In genomic region chr2:66872926-66873714, GRCh38 we compare ENCODE assay signal across 27 cellular contexts.
DNase-seq lines count a peak whose midpoint lies in the region; ATAC-seq and TF ChIP-seq lines count a peak whose summit lies in the region.
"Had no signal": no experiment of that assay in that cellular context is flagged by ENCODE, and none has a peak within 500 bp of the region (broad histone marks: within the 10 kb centered on the region; RNA-seq: fewer than 3 reads in every experiment).

No MANE protein-coding gene starts in this region.

- POLR2A ChIA-PET in CD8-positive, alpha-beta T cell (lab: Charles Lee) = no interaction called here
- POLR2A ChIA-PET in CD4-positive, alpha-beta T cell (lab: Charles Lee) = no interaction called here

- CTCF ChIA-PET in CD8-positive, alpha-beta T cell (lab: Charles Lee) = no interaction called here
- CTCF ChIA-PET in CD4-positive, alpha-beta T cell (lab: Charles Lee) = no interaction called here

- no peak overlapping the region for H3K27ac Mint-ChIP-seq in CD8-positive, alpha-beta T cell
- no peak overlapping the region for H3K27ac Mint-ChIP-seq in CD4-positive, alpha-beta T cell
- H3K27ac Mint-ChIP-seq: activated naive CD8-positive, alpha-beta T cell treated with anti-CD3 and anti-CD28 coated beads, Interleukin-2, amount 10 ng/mL, durations not matched to agents 7 days and 5 days; activated T-helper 1 cell treated with anti-CD3 and anti-CD28 coated beads, Interleukin-12 subunit alpha, Interleukin-12 subunit beta, Interleukin-2, Interleukin-4 antibody, amounts not matched to agents 30 ng/mL and 10 ng/mL and 1 ng/mL, durations not matched to agents 14 hours and 24 hours and 36 hours; CD4-positive, CD25-positive, alpha-beta regulatory T cell; dendritic cell treated with granulocyte-macrophage colony-stimulating factor and Interleukin-4, amounts not matched to agents 40 ng/mL and 50 ng/mL, for 4 days; IgD-negative memory B cell; stimulated activated memory B cell treated with anti-CD40 and anti-IgM and Interleukin-4, amounts not matched to agents 10 μg/mL and 1 μg/mL and 100 μg/mL, for 72 hours had no signal

- no peaks in the 10 kb centered on the region for H3K27me3 Mint-ChIP-seq in CD8-positive, alpha-beta T cell (ENCODE audit: low read depth)
- H3K27me3 Mint-ChIP-seq in CD4-positive, alpha-beta T cell = no peaks in the 10 kb centered on the region
- H3K27me3 Mint-ChIP-seq: activated naive CD8-positive, alpha-beta T cell treated with anti-CD3 and anti-CD28 coated beads, Interleukin-2, amount 10 ng/mL, durations not matched to agents 7 days and 5 days; dendritic cell treated with granulocyte-macrophage colony-stimulating factor and Interleukin-4, amounts not matched to agents 40 ng/mL and 50 ng/mL, for 4 days; IgD-negative memory B cell; stimulated activated memory B cell treated with anti-CD40 and anti-IgM and Interleukin-4, amounts not matched to agents 10 μg/mL and 1 μg/mL and 100 μg/mL, for 72 hours had no signal

- H3K27me3 ChIP-seq in CD8-positive, alpha-beta T cell (ENCODE audit: insufficient read depth, low read length) = no peaks in the 10 kb centered on the region
- no peaks in the 10 kb centered on the region for H3K27me3 ChIP-seq in CD4-positive, alpha-beta T cell (ENCODE audit: control insufficient read depth, insufficient read depth, low read length)
- H3K27me3 ChIP-seq: transverse colon had no signal

- H3K36me3 ChIP-seq in SK-N-MC (ENCODE audit: insufficient read depth, low read length) = no peaks in the 10 kb centered on the region
- no peaks in the 10 kb centered on the region for H3K36me3 ChIP-seq in CD8-positive, alpha-beta T cell (ENCODE audit: insufficient read depth, low read length)
- H3K36me3 ChIP-seq: transverse colon had no signal

- no peaks in the 10 kb centered on the region for H3K9me3 Mint-ChIP-seq in CD8-positive, alpha-beta T cell
- peaks cover 11% of the 10 kb centered on the region for H3K9me3 Mint-ChIP-seq in CD4-positive, alpha-beta T cell
- H3K9me3 Mint-ChIP-seq: activated T-helper 1 cell treated with anti-CD3 and anti-CD28 coated beads, Interleukin-12 subunit alpha, Interleukin-12 subunit beta, Interleukin-2, Interleukin-4 antibody, amounts not matched to agents 30 ng/mL and 10 ng/mL and 1 ng/mL, durations not matched to agents 14 hours and 24 hours and 36 hours; IgD-negative memory B cell had no signal

- intact Hi-C loops in CD8-positive, alpha-beta T cell (cut with DNase I, micrococcal nuclease) = no loop called here
- intact Hi-C loops in CD4-positive, alpha-beta T cell (cut with DNase I, micrococcal nuclease) = no loop called here

- peak overlapping the region; percentile 92 for H3K9ac ChIP-seq in SK-N-MC (ENCODE audit: insufficient read length)
- H3K9ac ChIP-seq: SK-N-SH had no signal

- DNase-seq in NOMO-1 treated with DMSO at 0.1 percent for 48 hours (lab: John Stamatoyannopoulos, UW; ENCODE audit: unreplicated experiment) (peak; percentile 22), NOMO-1 treated with dmso at 0.1 percent for 144 hours (lab: John Stamatoyannopoulos, UW; ENCODE audit: unreplicated experiment) (no peak), SK-N-MC (ENCODE audit: low read depth, low spot score) (peak; percentile 68), left kidney (ENCODE audit: low read depth, low spot score) (peak; percentile 82), Ammon's horn (ENCODE audit: low spot score) (no peak), GDM1 (lab: John Stamatoyannopoulos, UW) (no peak)
- DNase-seq in CD8-positive, alpha-beta T cell = no peak
- no peak for DNase-seq in CD4-positive, alpha-beta T cell
- DNase-seq: activated naive CD8-positive, alpha-beta T cell treated with anti-CD3 and anti-CD28 coated beads, Interleukin-2, amount 10 ng/mL, durations not matched to agents 7 days and 5 days; CD4-positive, CD25-positive, alpha-beta regulatory T cell; DMS79 treated with DMSO at 0.1 percent for 48 hours; GOT3; mammary epithelial cell; NCI-H2029 treated with DMSO at 0.1 percent for 48 hours; NCI-H774; retina; SK-N-SH; T-helper 9 cell; transverse colon had no signal

- H3K27ac ChIP-seq in SK-N-MC = peak overlapping the region; percentile 100
- no peak overlapping the region for H3K27ac ChIP-seq in CD8-positive, alpha-beta T cell (ENCODE audit: low read depth, low read length)
- no peak overlapping the region for H3K27ac ChIP-seq in CD4-positive, alpha-beta T cell (ENCODE audit: low read depth, low read length)
- H3K27ac ChIP-seq: HL-60 had no signal

- no peaks in the 10 kb centered on the region for H3K36me3 Mint-ChIP-seq in CD8-positive, alpha-beta T cell
- H3K36me3 Mint-ChIP-seq in CD4-positive, alpha-beta T cell (ENCODE audit: low read depth) = no peaks in the 10 kb centered on the region
- H3K36me3 Mint-ChIP-seq: activated naive CD8-positive, alpha-beta T cell treated with anti-CD3 and anti-CD28 coated beads, Interleukin-2, amount 10 ng/mL, durations not matched to agents 7 days and 5 days; CD4-positive, CD25-positive, alpha-beta regulatory T cell; IgD-negative memory B cell; stimulated activated memory B cell treated with anti-CD40 and anti-IgM and Interleukin-4, amounts not matched to agents 10 μg/mL and 1 μg/mL and 100 μg/mL, for 72 hours had no signal

- no peaks in the 10 kb centered on the region for H3K9me3 ChIP-seq in SK-N-MC (ENCODE audit: low read depth, low read length)
- H3K9me3 ChIP-seq in CD8-positive, alpha-beta T cell (ENCODE audit: low read length) = no peaks in the 10 kb centered on the region
- H3K9me3 ChIP-seq in CD4-positive, alpha-beta T cell (ENCODE audit: control insufficient read depth, low read length) = no peaks in the 10 kb centered on the region
- H3K9me3 ChIP-seq: SK-N-SH, transverse colon had no signal

- H3K4me3 ChIP-seq in SK-N-MC = peak overlapping the region; percentile 71
- no peak overlapping the region for H3K4me3 ChIP-seq in CD8-positive, alpha-beta T cell (ENCODE audit: low read depth, low read length)
- H3K4me3 ChIP-seq: transverse colon had no signal

- no peaks in the 10 kb centered on the region for H3K4me1 Mint-ChIP-seq in CD8-positive, alpha-beta T cell (ENCODE audit: low read depth)
- no peaks in the 10 kb centered on the region for H3K4me1 Mint-ChIP-seq in CD4-positive, alpha-beta T cell (ENCODE audit: low read depth)
- H3K4me1 Mint-ChIP-seq: activated naive CD8-positive, alpha-beta T cell treated with anti-CD3 and anti-CD28 coated beads, Interleukin-2, amount 10 ng/mL, durations not matched to agents 7 days and 5 days; CD4-positive, CD25-positive, alpha-beta regulatory T cell; IgD-negative memory B cell; stimulated activated memory B cell treated with anti-CD40 and anti-IgM and Interleukin-4, amounts not matched to agents 10 μg/mL and 1 μg/mL and 100 μg/mL, for 72 hours had no signal

- TF ChIP-seq CTCF in CD8-positive, alpha-beta T cell (IDR thresholded peaks at IDR 0.05) = no peak
- no peak for TF ChIP-seq CTCF in CD4-positive, alpha-beta T cell (IDR thresholded peaks at IDR 0.05)

- no peak overlapping the region for H3K4me3 Mint-ChIP-seq in CD8-positive, alpha-beta T cell
- no peak overlapping the region for H3K4me3 Mint-ChIP-seq in CD4-positive, alpha-beta T cell
- H3K4me3 Mint-ChIP-seq: activated naive CD8-positive, alpha-beta T cell treated with anti-CD3 and anti-CD28 coated beads, Interleukin-2, amount 10 ng/mL, durations not matched to agents 7 days and 5 days; activated T-helper 1 cell treated with anti-CD3 and anti-CD28 coated beads, Interleukin-12 subunit alpha, Interleukin-12 subunit beta, Interleukin-2, Interleukin-4 antibody, amounts not matched to agents 30 ng/mL and 10 ng/mL and 1 ng/mL, durations not matched to agents 14 hours and 24 hours and 36 hours; CD4-positive, CD25-positive, alpha-beta regulatory T cell; dendritic cell treated with granulocyte-macrophage colony-stimulating factor and Interleukin-4, amounts not matched to agents 40 ng/mL and 50 ng/mL, for 4 days; IgD-negative memory B cell; neural crest cell; stimulated activated memory B cell treated with anti-CD40 and anti-IgM and Interleukin-4, amounts not matched to agents 10 μg/mL and 1 μg/mL and 100 μg/mL, for 72 hours had no signal

- no peaks in the 10 kb centered on the region for H3K4me1 ChIP-seq in CD8-positive, alpha-beta T cell (ENCODE audit: insufficient read depth, low read length)

- ATAC-seq in CD8-positive, alpha-beta T cell = no peak
- ATAC-seq in CD4-positive, alpha-beta T cell (ENCODE audit: poor library complexity) = no peak
- ATAC-seq: activated CD4-positive, CD25-positive, alpha-beta regulatory T cell treated with anti-CD3 and anti-CD28 coated beads, Interleukin-2, amount 50 U/mL, for 24 hours; Panc1; stimulated activated memory B cell treated with anti-CD40 and anti-IgM and Interleukin-4, amounts not matched to agents 10 μg/mL and 1 μg/mL and 100 μg/mL, for 72 hours had no signal

Comparison
In these comparisons a context has a peak if more than half of its experiments do, and no peak if none do; other contexts are left out.
1. DNase-seq: peak in NOMO-1 treated with DMSO at 0.1 percent for 48 hours (single experiment), SK-N-MC (single experiment) and left kidney (single experiment); none in NOMO-1 treated with dmso at 0.1 percent for 144 hours (single experiment), Ammon's horn (single experiment), CD8-positive, alpha-beta T cell (0 of 7), CD4-positive, alpha-beta T cell (0 of 10) and GDM1 (single experiment).